Comparison of ENCODE assay signal across 8 cellular contexts in genomic region chr12:50084775-50085614, GRCh38. TPM values are rescaled to one million over a fixed set of nuclear protein-coding genes. Genes with fewer than 3 reads are reported as not detected.
DNase-seq lines count a peak whose midpoint lies in the region; ATAC-seq and TF ChIP-seq lines count a peak whose summit lies in the region.

TSS of gene SMARCD1 (plus strand) at chr12:50085342. CDS start at chr12:50085370, 28 bp downstream.

- H3K4me1 Mint-ChIP-seq in activated CD4-positive, alpha-beta T cell treated with anti-CD3 and anti-CD28 coated beads for 36 hours: peaks cover 36% of the 10 kb centered on the region

- no peaks in the 10 kb centered on the region for H3K27me3 Mint-ChIP-seq in activated CD4-positive, alpha-beta T cell treated with anti-CD3 and anti-CD28 coated beads for 36 hours

- peaks cover 19% of the 10 kb centered on the region for H3K36me3 Mint-ChIP-seq in activated CD4-positive, alpha-beta T cell treated with anti-CD3 and anti-CD28 coated beads for 36 hours (ENCODE audit: low read depth)

- H3K4me3 ChIP-seq in choroid plexus epithelial cell (ENCODE audit: low read depth, low read length): peak within 1 kb of the TSS; percentile 69

- intact Hi-C loops in activated CD4-positive, alpha-beta T cell treated with anti-CD3 and anti-CD28 coated beads for 36 hours (cut with DNase I, micrococcal nuclease): loop anchor here (1.0 to 10.0 kb wide), 9 partner anchors 26 to 679 kb away; partner anchors contain the start of genes CERS5 (in 2 of the 2), LARP4 (in 2 of the 2), ATF1 (in 1 of the 2) and RACGAP1 (in 1 of the 2)

- POLR2A ChIA-PET in activated CD4-positive, alpha-beta T cell treated with anti-CD3 and anti-CD28 coated beads for 36 hours (lab: Charles Lee): interaction anchor here (0.6 to 2.4 kb wide), 7 partner anchors 25 to 344 kb away, joined by 3 to 31 read pairs (median 7); partner anchors contain the start of genes CERS5, COX14 and RACGAP1

- peak within 1 kb of the TSS; percentile 85 for H3K4me3 Mint-ChIP-seq in activated CD4-positive, alpha-beta T cell treated with anti-CD3 and anti-CD28 coated beads for 36 hours

- H3K27ac Mint-ChIP-seq in activated CD4-positive, alpha-beta T cell treated with anti-CD3 and anti-CD28 coated beads for 36 hours: peak within 1 kb of the TSS; percentile 96

- no peaks in the 10 kb centered on the region for H3K27me3 ChIP-seq in layer of hippocampus (ENCODE audit: control insufficient read depth, insufficient read depth, low read length)

- peak; percentile 94 for DNase-seq in AG20443 (ENCODE audit: low spot score)
- peak; percentile 88 for DNase-seq in NCI-H460 (ENCODE audit: extremely low read depth, low read depth)
- peak; percentile 91 for DNase-seq in activated CD4-positive, alpha-beta T cell treated with anti-CD3 and anti-CD28 coated beads for 36 hours
- DNase-seq in choroid plexus epithelial cell (ENCODE audit: low read depth): peak; percentile 90
- peak; percentile 75 to 82 for DNase-seq in stimulated activated CD4-positive, alpha-beta T cell treated with anti-CD3 and anti-CD28 coated beads, Interleukin-1b, Interleukin-23, amount 100 ng/mL, for 4 hours (ENCODE audit: low read depth in 2 of 2)

- peak; percentile 64 for TF ChIP-seq CTCF in choroid plexus epithelial cell (conservative IDR thresholded peaks at IDR 0.05; ENCODE audit: low read depth, low read length)

- ATAC-seq in GM19035 (IDR thresholded peaks at IDR 0.05; ENCODE audit: unreplicated experiment) (peak; percentile 88), HG03378 (IDR thresholded peaks at IDR 0.05; ENCODE audit: unreplicated experiment) (peak; percentile 57)
- peak; percentile 90 for ATAC-seq in activated CD4-positive, alpha-beta T cell treated with anti-CD3 and anti-CD28 coated beads for 36 hours

- CTCF ChIA-PET in activated CD4-positive, alpha-beta T cell treated with anti-CD3 and anti-CD28 coated beads for 36 hours (lab: Charles Lee): interaction anchor here (0.5 to 8.5 kb wide), 25 partner anchors 9 to 1986 kb away, joined by 3 to 146 read pairs (median 4); partner anchors contain the start of genes CERS5, COX14, GPD1 and RACGAP1

- H3K9me3 Mint-ChIP-seq in activated CD4-positive, alpha-beta T cell treated with anti-CD3 and anti-CD28 coated beads for 36 hours (ENCODE audit: low read depth): no peaks in the 10 kb centered on the region

- peak within 1 kb of the TSS; percentile 95 for H3K27ac ChIP-seq in layer of hippocampus (ENCODE audit: low read depth, low read length)

RNA-seq across cellular contexts. Expression of gene SMARCD1, which starts in this region (rescaled TPM):
- 70.4 and 77.0 TPM in 2 replicates for total RNA-seq in NCI-H460 (2014; rRNA removed; shearing (Covaris generic))
- 43.3 and 70.5 TPM in 2 replicates for polyA plus RNA-seq in NCI-H460 (2014; cell fraction: nucleus; rRNA removed)
- 10 to 100 TPM; 51.8 to 76.6 TPM for total RNA-seq in activated CD4-positive, alpha-beta T cell treated with anti-CD3 and anti-CD28 coated beads for 36 hours

Comparison
In these comparisons a context has a peak if more than half of its experiments do, and no peak if none do; other contexts are left out.
1. Peak in every context shown above with its lines: DNase-seq, ATAC-seq, H3K4me3 ChIP-seq and H3K27ac ChIP-seq.